In genomic region chr13:28138756-28139470, GRCh38 we compare ENCODE assay signal across 8 cellular contexts.
DNase-seq lines count a peak whose midpoint lies in the region; ATAC-seq lines count a peak whose summit lies in the region.

No MANE protein-coding gene starts in this region.

- ATAC-seq in GM18499 (IDR thresholded peaks at IDR 0.05; ENCODE audit: insufficient read depth, unreplicated experiment) (peak; percentile 38), HG02798 (IDR thresholded peaks at IDR 0.05; ENCODE audit: poor library complexity, unreplicated experiment) (peak; percentile 46)

- peak overlapping the region; percentile 96 for H3K27ac ChIP-seq in caudate nucleus (ENCODE audit: low read depth, low read length)

- DNase-seq in NCI-H2171 treated with DMSO at 0.1 percent for 48 hours (lab: John Stamatoyannopoulos, UW) (peak; percentile 58), caudate nucleus (lab: John Stamatoyannopoulos, UW) (peak in 59 of 61 donors; percentile 12 to 88 (median 69)), islet precursor cell (peak; percentile 94), OCI-M2 (lab: John Stamatoyannopoulos, UW; ENCODE audit: unreplicated experiment) (no peak)
- DNase-seq in activated CD4-positive, CD25-positive, alpha-beta regulatory T cell treated with anti-CD3 and anti-CD28 coated beads, Interleukin-2, amount 50 U/mL, for 16 hours (ENCODE audit: low read depth, low spot score), result peak; percentile 74
- DNase-seq in stimulated activated CD4-positive, alpha-beta T cell treated with anti-CD3 and anti-CD28 coated beads, Interleukin-12 subunit alpha, Interleukin-12 subunit beta, amount 100 ng/mL, for 24 hours (ENCODE audit: low read depth in 2 of 2), result peak; percentile 79 to 89
